ENCODE assay signal across 25 cellular contexts in genomic region chr22:44971651-44972362, GRCh38. TPM values are rescaled to one million over a fixed set of nuclear protein-coding genes. Genes with fewer than 3 reads are reported as not detected.
DNase-seq lines count a peak whose midpoint lies in the region; ATAC-seq and TF ChIP-seq lines count a peak whose summit lies in the region.
"Had no signal": no experiment of that assay in that cellular context is flagged by ENCODE, and none has a peak within 500 bp of the region (broad histone marks: within the 10 kb centered on the region; RNA-seq: fewer than 3 reads in every experiment).

No MANE protein-coding gene starts in this region.

- H3K4me1 ChIP-seq in iPS-15b (ENCODE audit: control insufficient read depth, insufficient read depth, low read length) (peaks cover 13% of the 10 kb centered on the region), SJCRH30 (no peaks in the 10 kb centered on the region)
- H3K4me1 ChIP-seq: HAP-1, lower lobe of right lung, upper lobe of right lung had no signal

- H3K27ac ChIP-seq in C4-2B (peak overlapping the region; percentile 63), RWPE1 (no peak overlapping the region), SJCRH30 (no peak overlapping the region)
- H3K27ac ChIP-seq: 22Rv1, lower lobe of right lung, upper lobe of right lung had no signal

- no peaks in the 10 kb centered on the region for H3K9me3 Mint-ChIP-seq in activated naive CD8-positive, alpha-beta T cell (ENCODE audit: low read depth)

- H3K27me3 ChIP-seq in iPS-15b (ENCODE audit: control insufficient read depth, insufficient read depth, low read length): no peaks in the 10 kb centered on the region
- H3K27me3 ChIP-seq in SJCRH30: no peaks in the 10 kb centered on the region

- DNase-seq in activated CD4-positive, CD25-positive, alpha-beta regulatory T cell (lab: John Stamatoyannopoulos, UW): no peak
- DNase-seq in middle frontal gyrus (ENCODE audit: extremely low spot score, low spot score) (no peak), RWPE1 (ENCODE audit: low spot score) (no peak), SJCRH30 (no peak)
- DNase-seq: cerebellar nuclear complex, GF-D8, KG1, kidney glomerular epithelial cell, lower lobe of right lung, MM.1S, NCI-H1417 treated with DMSO at 0.1 percent for 48 hours, NCI-H2081 treated with DMSO at 0.1 percent for 48 hours, NCI-H345, NCI-H774, T-helper 9 cell, upper lobe of right lung had no signal

- peak; percentile 53 to 66 for ATAC-seq in activated CD4-positive, CD25-positive, alpha-beta regulatory T cell treated with anti-CD3 and anti-CD28 coated beads, Interleukin-2, amount 50 U/mL, for 24 hours
- ATAC-seq: lower lobe of right lung, sciatic nerve, upper lobe of right lung had no signal

- no peak overlapping the region for H3K4me3 Mint-ChIP-seq in activated naive CD8-positive, alpha-beta T cell

- H3K4me3 ChIP-seq in iPS-15b (ENCODE audit: low read depth, low read length): no peak overlapping the region
- H3K4me3 ChIP-seq in SJCRH30: no peak overlapping the region
- H3K4me3 ChIP-seq: HAP-1, lower lobe of right lung, upper lobe of right lung had no signal

- H3K9me3 ChIP-seq in iPS-15b (ENCODE audit: control insufficient read depth, insufficient read depth, low read length): no peaks in the 10 kb centered on the region
- no peaks in the 10 kb centered on the region for H3K9me3 ChIP-seq in SJCRH30 (replicated peaks)
- H3K9me3 ChIP-seq: HAP-1, lower lobe of right lung, upper lobe of right lung had no signal

- H3K27me3 Mint-ChIP-seq in activated naive CD8-positive, alpha-beta T cell: peaks cover 6% of the 10 kb centered on the region
- H3K27me3 Mint-ChIP-seq: progenitor cell of endocrine pancreas had no signal

- POLR2A ChIA-PET in RWPE1 (lab: Yijun Ruan, JAX; ENCODE audit: low non-redundant PET): no interaction called here

- no peaks in the 10 kb centered on the region for H3K36me3 Mint-ChIP-seq in activated naive CD8-positive, alpha-beta T cell

- peaks cover 12% of the 10 kb centered on the region for H3K36me3 ChIP-seq in iPS-15b (ENCODE audit: control insufficient read depth, insufficient read depth, low read length)
- H3K36me3 ChIP-seq in SJCRH30: no peaks in the 10 kb centered on the region
- H3K36me3 ChIP-seq: HAP-1, lower lobe of right lung, upper lobe of right lung had no signal

- CTCF ChIA-PET in RWPE1 (lab: Yijun Ruan, JAX): interaction anchor here (0.6 kb wide), 1 partner anchor 17 kb away, joined by 3 read pairs; no protein-coding TSS in a partner anchor

- H3K4me1 Mint-ChIP-seq in activated naive CD8-positive, alpha-beta T cell (ENCODE audit: low read depth): no peaks in the 10 kb centered on the region

- H3K27ac Mint-ChIP-seq in activated naive CD8-positive, alpha-beta T cell: peak overlapping the region; percentile 0
- H3K27ac Mint-ChIP-seq: progenitor cell of endocrine pancreas had no signal

- H3K9ac ChIP-seq in iPS-15b (ENCODE audit: low read depth, low read length): peak overlapping the region; percentile 9

- TF ChIP-seq CTCF in C4-2B (conservative IDR thresholded peaks at IDR 0.05): no peak
- TF ChIP-seq CTCF in RWPE1 (conservative IDR thresholded peaks at IDR 0.05; ENCODE audit: low read depth): no peak

RNA-seq across cellular contexts. Expression of gene PHF21B, which starts 38.0 kb away (rescaled TPM):
- total RNA-seq in SJCRH30 (2014; rRNA removed; shearing (Covaris generic)): 2.9 and 5.8 TPM in 2 replicates
- total RNA-seq: endothelial cell of umbilical vein, lower lobe of right lung had no signal
